In the genomic region with DNA sequence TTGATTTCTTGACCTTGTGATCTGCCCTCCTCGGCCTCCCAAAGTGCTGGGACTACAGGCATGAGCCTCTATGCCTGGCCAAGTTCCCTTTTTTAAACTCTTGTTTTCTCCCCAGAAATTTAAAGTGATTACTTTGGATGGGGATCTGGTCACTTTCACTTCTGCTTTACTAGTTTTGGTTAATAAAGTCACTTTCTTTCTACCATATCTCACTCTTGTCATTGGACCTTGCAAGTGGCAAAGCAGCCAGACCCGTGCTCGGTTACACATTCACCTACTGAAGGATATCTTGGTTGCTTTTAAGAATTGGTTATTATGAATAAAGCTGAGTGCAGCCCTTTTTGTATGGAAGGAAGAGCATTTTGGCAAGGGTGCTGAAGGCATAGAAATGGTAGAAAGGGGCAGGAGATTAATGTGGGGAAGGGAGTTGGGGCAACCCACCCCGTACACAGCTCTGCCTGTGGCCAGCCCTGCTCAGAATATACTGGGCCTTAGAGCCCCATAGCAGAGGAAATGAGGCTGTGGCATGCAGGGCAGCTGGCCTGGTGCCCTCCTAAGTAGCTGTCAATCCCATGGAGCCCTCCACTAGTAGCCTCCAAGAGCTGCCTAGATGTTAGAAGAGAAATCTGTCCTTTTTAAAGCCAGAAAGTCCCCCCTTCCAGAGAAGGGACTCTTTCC, we compare ENCODE assay signal across 11 cellular contexts. TPM values are rescaled to one million over a fixed set of nuclear protein-coding genes. Genes with fewer than 3 reads are reported as not detected.
DNase-seq lines count a peak whose midpoint lies in the region; ATAC-seq and TF ChIP-seq lines count a peak whose summit lies in the region.
"Had no signal": no experiment of that assay in that cellular context is flagged by ENCODE, and none has a peak within 500 bp of the region (broad histone marks: within the 10 kb centered on the region; RNA-seq: fewer than 3 reads in every experiment).

No MANE protein-coding gene starts in this region.

- no peak for TF ChIP-seq EP300 in SK-N-SH (IDR thresholded peaks at IDR 0.05; ENCODE audit: borderline replicate concordance in 1 of 2, low read depth in 1 of 2, low read length in 1 of 2)

- TF ChIP-seq CTCF in GM12865 (IDR thresholded peaks at IDR 0.05; ENCODE audit: insufficient read depth, low read depth, low read length, missing control alignments) (no peak), SK-N-SH (IDR thresholded peaks at IDR 0.05) (no peak), hepatocyte (IDR thresholded peaks at IDR 0.05; ENCODE audit: poor library complexity) (no peak)

- H3K79me2 ChIP-seq in SK-N-SH (ENCODE audit: insufficient read depth) (no peaks in the 10 kb centered on the region), hepatocyte (no peaks in the 10 kb centered on the region)

- no peak overlapping the region for H3K27ac Mint-ChIP-seq in activated T-helper 1 cell treated with anti-CD3 and anti-CD28 coated beads, Interleukin-12 subunit alpha, Interleukin-12 subunit beta, Interleukin-2, Interleukin-4 antibody, amounts not matched to agents 30 ng/mL and 10 ng/mL and 1 ng/mL, durations not matched to agents 14 hours and 24 hours and 36 hours

- H3K9me3 ChIP-seq in SK-N-SH (no peaks in the 10 kb centered on the region), hepatocyte (ENCODE audit: low read depth) (no peaks in the 10 kb centered on the region)
- H3K9me3 ChIP-seq: right lobe of liver had no signal

- H3K9me3 Mint-ChIP-seq in activated T-helper 1 cell treated with anti-CD3 and anti-CD28 coated beads, Interleukin-12 subunit alpha, Interleukin-12 subunit beta, Interleukin-2, Interleukin-4 antibody, amounts not matched to agents 30 ng/mL and 10 ng/mL and 1 ng/mL, durations not matched to agents 14 hours and 24 hours and 36 hours = peaks cover 12% of the 10 kb centered on the region

- no peaks in the 10 kb centered on the region for H3K27me3 Mint-ChIP-seq in activated T-helper 1 cell treated with anti-CD3 and anti-CD28 coated beads, Interleukin-12 subunit alpha, Interleukin-12 subunit beta, Interleukin-2, Interleukin-4 antibody, amounts not matched to agents 30 ng/mL and 10 ng/mL and 1 ng/mL, durations not matched to agents 14 hours and 24 hours and 36 hours (ENCODE audit: insufficient read depth)

- peaks cover 68% of the 10 kb centered on the region for H3K4me1 Mint-ChIP-seq in activated T-helper 1 cell treated with anti-CD3 and anti-CD28 coated beads, Interleukin-12 subunit alpha, Interleukin-12 subunit beta, Interleukin-2, Interleukin-4 antibody, amounts not matched to agents 30 ng/mL and 10 ng/mL and 1 ng/mL, durations not matched to agents 14 hours and 24 hours and 36 hours (ENCODE audit: low read depth)

- H3K4me1 ChIP-seq in SK-N-SH (ENCODE audit: control insufficient read depth in 1 of 2, insufficient read depth in 2 of 2, low read depth in 1 of 2, low read length in 1 of 2) = no peaks in the 10 kb centered on the region
- H3K4me1 ChIP-seq in hepatocyte (ENCODE audit: insufficient read depth) = no peaks in the 10 kb centered on the region
- H3K4me1 ChIP-seq: right lobe of liver had no signal

- peak; percentile 88 for DNase-seq in GM12865 (ENCODE audit: low read depth)
- peak; percentile 66 for DNase-seq in SIG-M5 (lab: John Stamatoyannopoulos, UW)
- DNase-seq in epidermal melanocyte (ENCODE audit: insufficient read length, low spot score) = no peak
- no peak for DNase-seq in SK-N-SH
- DNase-seq in hepatocyte (ENCODE audit: low spot score) = no peak
- DNase-seq in activated T-helper 1 cell treated with anti-CD3 and anti-CD28 coated beads, Interleukin-12 subunit alpha, Interleukin-12 subunit beta, Interleukin-2, Interleukin-4 antibody, amounts not matched to agents 30 ng/mL and 10 ng/mL and 1 ng/mL, durations not matched to agents 14 hours and 24 hours and 36 hours (ENCODE audit: low spot score) = no peak
- DNase-seq: DMS79 treated with DMSO at 0.1 percent for 48 hours, NCI-H524 treated with DMSO at 0.1 percent for 48 hours, right lobe of liver had no signal

- no peak for TF ChIP-seq RAD21 in SK-N-SH (IDR thresholded peaks at IDR 0.05; ENCODE audit: low read length)

- H4K20me1 ChIP-seq in SK-N-SH (ENCODE audit: insufficient read depth) (no peaks in the 10 kb centered on the region), hepatocyte (ENCODE audit: insufficient read depth, poor library complexity, severe bottlenecking) (no peaks in the 10 kb centered on the region)

- intact Hi-C loops in activated T-helper 1 cell treated with anti-CD3 and anti-CD28 coated beads, Interleukin-12 subunit alpha, Interleukin-12 subunit beta, Interleukin-2, Interleukin-4 antibody, amounts not matched to agents 30 ng/mL and 10 ng/mL and 1 ng/mL, durations not matched to agents 14 hours and 24 hours and 36 hours (cut with micrococcal nuclease) = no loop called here

- CTCF ChIA-PET in SK-N-SH (lab: Yijun Ruan, JAX) = interaction anchor here (1.1 kb wide), 2 partner anchors 8 to 71 kb away, joined by 3 read pairs; no protein-coding TSS in a partner anchor

- no peak overlapping the region for H3K27ac ChIP-seq in SK-N-SH (ENCODE audit: low read depth in 2 of 2, low read length in 1 of 2)
- H3K27ac ChIP-seq in hepatocyte = no peak overlapping the region
- H3K27ac ChIP-seq: right lobe of liver had no signal

- H3F3A ChIP-seq in SK-N-SH (replicated peaks; ENCODE audit: insufficient read depth) = no peaks in the 10 kb centered on the region

- H3K9me2 ChIP-seq in SK-N-SH (no peaks in the 10 kb centered on the region), hepatocyte (replicated peaks; ENCODE audit: insufficient read depth) (no peaks in the 10 kb centered on the region)

- POLR2A ChIA-PET in SK-N-SH (lab: Yijun Ruan, JAX) = no interaction called here

- peaks cover 23% of the 10 kb centered on the region for H3K36me3 Mint-ChIP-seq in activated T-helper 1 cell treated with anti-CD3 and anti-CD28 coated beads, Interleukin-12 subunit alpha, Interleukin-12 subunit beta, Interleukin-2, Interleukin-4 antibody, amounts not matched to agents 30 ng/mL and 10 ng/mL and 1 ng/mL, durations not matched to agents 14 hours and 24 hours and 36 hours (ENCODE audit: low read depth)

- H2AFZ ChIP-seq in SK-N-SH (ENCODE audit: low read depth) (no peak overlapping the region), hepatocyte (no peak overlapping the region)

- H3K27me3 ChIP-seq in SK-N-SH (ENCODE audit: insufficient read depth) (no peaks in the 10 kb centered on the region; the same call in 1 of the 2 replicates), hepatocyte (no peaks in the 10 kb centered on the region)
- H3K27me3 ChIP-seq: right lobe of liver had no signal

- peak; percentile 96 for ATAC-seq in GM19395 (IDR thresholded peaks at IDR 0.05; ENCODE audit: unreplicated experiment)
- ATAC-seq in HG03064 (IDR thresholded peaks at IDR 0.05; ENCODE audit: low read depth, unreplicated experiment) = peak; percentile 80

- H3K4me3 ChIP-seq in GM12865 (ENCODE audit: low read depth, low read length) (no peak overlapping the region), SK-N-SH (ENCODE audit: low read depth in 2 of 2, low read length in 1 of 2) (no peak overlapping the region), hepatocyte (no peak overlapping the region)
- H3K4me3 ChIP-seq: right lobe of liver had no signal

- no peak overlapping the region for H3K9ac ChIP-seq in SK-N-SH

- no peaks in the 10 kb centered on the region for H3K36me3 ChIP-seq in SK-N-SH (replicated peaks in 1 of 2; ENCODE audit: control insufficient read depth in 1 of 2, insufficient read depth in 2 of 2, low read length in 1 of 2)
- H3K36me3 ChIP-seq in hepatocyte (replicated peaks; ENCODE audit: insufficient read depth, low read depth) = no peaks in the 10 kb centered on the region
- H3K36me3 ChIP-seq: right lobe of liver had no signal

- WGBS in SK-N-SH (ENCODE audit: low lambda C conversion rate) = 46% methylated on average over 4 of the region's 4 CpGs
- 94% methylated on average over 4 of the region's 4 CpGs for WGBS in hepatocyte (ENCODE audit: low lambda C conversion rate, missing lambda C conversion rate)

- H3K4me2 ChIP-seq in SK-N-SH = no peak overlapping the region
- H3K4me2 ChIP-seq in hepatocyte = no peak overlapping the region

- H3K4me3 Mint-ChIP-seq in activated T-helper 1 cell treated with anti-CD3 and anti-CD28 coated beads, Interleukin-12 subunit alpha, Interleukin-12 subunit beta, Interleukin-2, Interleukin-4 antibody, amounts not matched to agents 30 ng/mL and 10 ng/mL and 1 ng/mL, durations not matched to agents 14 hours and 24 hours and 36 hours = no peak overlapping the region

TF ChIP-seq in SK-N-SH, 30 proteins besides CTCF, POLR2A, EP300 and RAD21:
- no peak for TF ChIP-seq SIN3A (IDR thresholded peaks at IDR 0.05; ENCODE audit: borderline replicate concordance, low read depth, low read length)

RNA-seq across cellular contexts. Expression of gene CD2, which starts 40.7 kb away (rescaled TPM):
- not detected in 2 replicates for polyA plus RNA-seq in SK-N-SH (2012; rRNA removed)
- polyA plus RNA-seq in SK-N-SH (2012; cell fraction: cytosol; rRNA removed) = not detected in 2 replicates
- not detected in 2 replicates for polyA plus RNA-seq in SK-N-SH (2012; cell fraction: nucleus; rRNA removed)
- 0.08 and 0.13 TPM in 2 replicates for total RNA-seq in hepatocyte
- polyA plus RNA-seq in hepatocyte = 0.08 and 0.22 TPM in 2 replicates
- total RNA-seq in activated T-helper 1 cell treated with anti-CD3 and anti-CD28 coated beads, Interleukin-12 subunit alpha, Interleukin-12 subunit beta, Interleukin-2, Interleukin-4 antibody, amounts not matched to agents 30 ng/mL and 10 ng/mL and 1 ng/mL, durations not matched to agents 14 hours and 24 hours and 36 hours = 651 and 685 TPM in 2 replicates

Comparison
In these comparisons a context has a peak if more than half of its experiments do, and no peak if none do; other contexts are left out.
1. DNase-seq: peak in GM12865 (single experiment) and SIG-M5 (single experiment); none in epidermal melanocyte (single experiment), SK-N-SH (single experiment), hepatocyte (single experiment) and activated T-helper 1 cell treated with anti-CD3 and anti-CD28 coated beads, Interleukin-12 subunit alpha, Interleukin-12 subunit beta, Interleukin-2, Interleukin-4 antibody, amounts not matched to agents 30 ng/mL and 10 ng/mL and 1 ng/mL, durations not matched to agents 14 hours and 24 hours and 36 hours (single experiment).
2. RNA of gene CD2, which starts 40.7 kb away (total RNA-seq): 651 to 685 TPM in activated T-helper 1 cell treated with anti-CD3 and anti-CD28 coated beads, Interleukin-12 subunit alpha, Interleukin-12 subunit beta, Interleukin-2, Interleukin-4 antibody, amounts not matched to agents 30 ng/mL and 10 ng/mL and 1 ng/mL, durations not matched to agents 14 hours and 24 hours and 36 hours; 0.08 to 0.13 TPM in hepatocyte; every median in the first group is over 100 times any median in the second.